ENCODE assay signal across 30 cellular contexts in the genomic region with DNA sequence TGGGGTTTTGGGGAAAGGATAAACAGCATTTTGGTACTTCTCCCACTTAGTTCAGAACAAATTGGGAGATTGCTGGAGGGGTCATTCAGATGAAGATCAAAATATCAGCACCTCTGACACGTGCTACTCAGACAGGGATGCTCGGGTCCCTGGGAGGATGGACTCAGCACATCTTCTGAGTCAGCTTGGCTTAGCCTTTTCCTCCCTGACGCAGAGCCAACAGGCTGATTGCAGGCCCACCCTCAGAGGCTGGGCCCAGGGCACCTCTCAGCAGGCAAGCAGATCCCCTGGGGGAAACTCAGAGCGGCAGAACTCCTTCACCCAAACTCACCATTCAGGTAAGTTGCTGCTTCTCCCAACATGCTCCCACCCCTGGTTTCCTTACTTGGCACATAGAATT.
"Had no signal": no experiment of that assay in that cellular context is flagged by ENCODE, and none has a peak within 500 bp of the region (broad histone marks: within the 10 kb centered on the region; RNA-seq: fewer than 3 reads in every experiment).

No MANE protein-coding gene starts in this region.

- H3K9me3 ChIP-seq: adrenal gland, psoas muscle, SK-N-SH, testis, uterus had no signal

- H3K4me3 ChIP-seq: adrenal gland, cardiac muscle cell, coronary artery, dorsolateral prefrontal cortex, heart right ventricle, psoas muscle, testis, uterus had no signal

- DNase-seq: activated CD4-positive, alpha-beta T cell treated with anti-CD3 and anti-CD28 coated beads, Interleukin-2, amount 10 ng/mL, durations not matched to agents 7 days and 5 days; activated CD4-positive, CD25-positive, alpha-beta regulatory T cell treated with anti-CD3 and anti-CD28 coated beads, Interleukin-2, amount 50 U/mL, for 72 hours; activated CD8-positive, alpha-beta memory T cell treated with anti-CD3 and anti-CD28 coated beads, Interleukin-2, amount 10 ng/mL, durations not matched to agents 7 days and 5 days; activated CD8-positive, alpha-beta T cell treated with anti-CD3 and anti-CD28 coated beads for 36 hours; activated naive CD4-positive, alpha-beta T cell treated with Interleukin-2 at 50 U/mL for 16 hours; activated T-cell treated with anti-CD3 and anti-CD28 coated beads for 4 hours; activated T-cell treated with anti-CD3 and anti-CD28 coated beads, Interleukin-2, amount 50 U/mL, for 72 hours; aorta; cerebellar nuclear complex; dorsolateral prefrontal cortex; effector memory CD8-positive, alpha-beta T cell; foreskin fibroblast; heart right ventricle; left ventricle myocardium superior; naive thymus-derived CD4-positive, alpha-beta T cell; nucleus accumbens; psoas muscle; right cardiac atrium; SK-N-SH; stimulated activated CD4-positive, alpha-beta T cell treated with anti-CD3 and anti-CD28 coated beads, Interleukin-2, amount 100 ng/mL, for 48 hours; stimulated activated naive CD8-positive, alpha-beta T cell treated with anti-CD3 and anti-CD28 coated beads, Interleukin-15, Interleukin-2, amounts not matched to agents 100 U/mL and 50 U/mL, for 24 hours; SW 1271; T-helper 9 cell; testis; uterus; WERI-Rb-1 had no signal

- H3K36me3 ChIP-seq: adrenal gland, cardiac muscle cell, heart right ventricle, uterus, WERI-Rb-1 had no signal

- H3K4me1 ChIP-seq: parathyroid adenoma had no signal

- H3K27me3 ChIP-seq: cardiac muscle cell, testis, uterus had no signal

- H3K27ac ChIP-seq: adrenal gland, cardiac muscle cell, dorsolateral prefrontal cortex, parathyroid adenoma, testis, uterus, WERI-Rb-1 had no signal

- ATAC-seq: activated CD8-positive, alpha-beta memory T cell treated with anti-CD3 and anti-CD28 coated beads, Interleukin-2, amount 10 ng/mL, durations not matched to agents 7 days and 5 days; activated CD8-positive, alpha-beta T cell treated with anti-CD3 and anti-CD28 coated beads for 36 hours; activated T-cell treated with anti-CD3 and anti-CD28 coated beads, Interleukin-2, amount 50 U/mL, for 72 hours; effector memory CD8-positive, alpha-beta T cell; heart right ventricle; left ventricle myocardium superior; naive thymus-derived CD4-positive, alpha-beta T cell; stimulated activated naive CD8-positive, alpha-beta T cell treated with anti-CD3 and anti-CD28 coated beads, Interleukin-15, Interleukin-2, amounts not matched to agents 100 U/mL and 50 U/mL, for 24 hours had no signal
